ENCODE assay signal across 8 cellular contexts in the genomic region with DNA sequence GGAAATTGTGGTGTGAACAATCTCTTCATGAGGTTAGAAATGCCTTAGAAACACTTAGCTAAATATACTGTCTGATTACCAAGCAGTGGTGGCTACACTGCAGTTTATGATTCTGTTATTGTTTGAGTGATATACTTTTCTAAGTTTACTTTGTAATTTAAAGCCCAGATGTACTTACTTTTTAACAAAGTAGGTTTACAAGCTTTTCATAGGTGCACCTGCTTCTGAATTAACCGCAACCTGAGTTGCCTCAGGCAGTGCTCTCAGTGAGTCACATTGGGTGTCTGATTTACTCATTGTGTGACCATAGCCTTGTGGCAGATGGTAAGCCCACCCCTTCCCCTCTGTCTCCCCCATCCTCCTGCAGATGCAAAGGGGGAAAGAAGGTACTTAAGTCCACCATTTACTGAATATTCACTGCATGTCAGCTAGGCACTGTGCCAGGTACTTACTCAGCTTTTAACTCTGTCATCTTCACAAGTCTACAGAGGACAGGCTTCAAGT. TPM values are rescaled to one million over a fixed set of nuclear protein-coding genes. Genes with fewer than 3 reads are reported as not detected.
DNase-seq lines count a peak whose midpoint lies in the region; ATAC-seq lines count a peak whose summit lies in the region.

No MANE protein-coding gene starts in this region.

- H3K36me3 ChIP-seq in SJSA1: peaks cover 5% of the 10 kb centered on the region; the same call in 1 of the 2 replicates

- peak; percentile 87 for DNase-seq in DMS 273 treated with DMSO at 0.1 percent for 48 hours (lab: John Stamatoyannopoulos, UW)
- peak; percentile 96 for DNase-seq in NCI-H1105 (lab: John Stamatoyannopoulos, UW)
- DNase-seq in SJSA1 (ENCODE audit: low read depth in 1 of 2, low spot score in 2 of 2): no peak
- no peak for DNase-seq in left colon
- DNase-seq in AML-193 (lab: John Stamatoyannopoulos, UW): no peak
- DNase-seq in UCSD-AML1 (lab: John Stamatoyannopoulos, UW; ENCODE audit: unreplicated experiment): no peak
- no peak for DNase-seq in T1000 (lab: John Stamatoyannopoulos, UW)

- no peaks in the 10 kb centered on the region for H3K9me3 ChIP-seq in SJSA1 (replicated peaks)

- peak; percentile 67 for ATAC-seq in left colon
- no peak for ATAC-seq in GM21381 (IDR thresholded peaks at IDR 0.05; ENCODE audit: unreplicated experiment)

- no peaks in the 10 kb centered on the region for H3K27me3 ChIP-seq in SJSA1 (replicated peaks)

- H3K4me1 ChIP-seq in SJSA1 (replicated peaks): peaks cover 61% of the 10 kb centered on the region

- intact Hi-C loops in left colon (cut with DNase I, micrococcal nuclease): no loop called here

- no peak overlapping the region for H3K4me3 ChIP-seq in SJSA1

- peak overlapping the region; percentile 72 for H3K27ac ChIP-seq in SJSA1

RNA-seq across cellular contexts. Expression of a gene that starts 9.0 kb away (rescaled TPM):
- 8.5 and 16.0 TPM in 2 replicates for total RNA-seq in SJSA1 (2014; rRNA removed; shearing (Covaris generic))
- total RNA-seq in left colon: 10 to 100 TPM in 1 of 2 donors, 1 to 10 TPM in 1; 8.7 to 15.2 TPM

Comparison
In these comparisons a context has a peak if more than half of its experiments do, and no peak if none do; other contexts are left out.
1. DNase-seq: peak in DMS 273 treated with DMSO at 0.1 percent for 48 hours (single experiment) and NCI-H1105 (single experiment); none in SJSA1 (0 of 2), left colon (0 of 2), AML-193 (0 of 2), UCSD-AML1 (single experiment) and T1000 (single experiment).